26 cellular contexts compared by ENCODE assay signal in the genomic region with DNA sequence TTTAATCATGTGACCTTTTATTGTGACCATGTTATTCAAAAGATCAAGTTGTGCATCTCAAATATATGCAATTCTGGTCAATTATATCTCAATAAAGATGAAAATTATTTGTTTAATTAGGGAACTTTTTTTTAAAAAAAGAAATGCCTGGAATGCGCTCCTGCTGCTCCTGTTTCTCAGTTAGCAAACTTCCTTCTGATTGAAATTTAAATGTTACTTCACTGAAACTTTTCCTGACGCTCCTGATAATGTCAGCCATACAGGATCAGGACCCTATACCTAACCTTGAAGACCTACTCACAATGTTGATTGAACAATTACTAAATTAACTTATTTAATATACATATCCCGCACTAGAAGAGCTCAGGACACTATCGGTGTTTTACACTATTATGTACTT.
"Had no signal": no experiment of that assay in that cellular context is flagged by ENCODE, and none has a peak within 500 bp of the region (broad histone marks: within the 10 kb centered on the region; RNA-seq: fewer than 3 reads in every experiment).

No MANE protein-coding gene starts in this region.

- H3K4me3 Mint-ChIP-seq: naive thymus-derived CD4-positive, alpha-beta T cell; natural killer cell treated with Interleukin-12 subunit alpha and Interleukin-12 subunit beta and Interleukin-15 and Interleukin-18, amount 100 ng/mL, for 72 hours; stimulated activated effector memory CD8-positive, alpha-beta T cell treated with anti-CD3 and anti-CD28 coated beads, Interleukin-12 subunit alpha, Interleukin-12 subunit beta, amount 100 ng/mL, for 72 hours; stimulated activated naive CD8-positive, alpha-beta T cell treated with anti-CD3 and anti-CD28 coated beads, Interleukin-15, Interleukin-2, amounts not matched to agents 100 ng/mL and 50 ng/mL, for 24 hours had no signal

- H3K36me3 ChIP-seq: left ventricle myocardium inferior, ovary, suprapubic skin, thoracic aorta, tibial artery, upper lobe of right lung had no signal

- H3K27ac ChIP-seq: left ventricle myocardium inferior, ovary, skin epidermis, suprapubic skin, thoracic aorta, tibial artery, upper lobe of right lung had no signal

- H3K9me3 Mint-ChIP-seq: stimulated activated naive CD8-positive, alpha-beta T cell treated with anti-CD3 and anti-CD28 coated beads, Interleukin-15, Interleukin-2, amounts not matched to agents 100 ng/mL and 50 ng/mL, for 24 hours had no signal

- FAIRE-seq: urothelium cell line had no signal

- DNase-seq: hippocampal formation; islet precursor cell; left ventricle myocardium inferior; midbrain; mucosa of descending colon; naive thymus-derived CD4-positive, alpha-beta T cell; ovary; retina; right cardiac atrium; stimulated activated CD4-positive, alpha-beta T cell treated with anti-CD3 and anti-CD28 coated beads, Interleukin-12 subunit alpha, Interleukin-12 subunit beta, amount 100 ng/mL, for 4 hours; stimulated activated CD4-positive, alpha-beta T cell treated with anti-CD3 and anti-CD28 coated beads, Interleukin-15, amount 100 ng/mL, for 24 hours; stimulated activated CD4-positive, alpha-beta T cell treated with anti-CD3 and anti-CD28 coated beads, Interleukin-4, amount 100 ng/mL, for 24 hours; stimulated activated naive CD4-positive, alpha-beta T cell; tibial artery; trophoblast cell; upper lobe of right lung had no signal

- H3K4me1 ChIP-seq: left ventricle myocardium inferior, suprapubic skin, tibial artery, upper lobe of right lung had no signal

- H3K9me3 ChIP-seq: mucosa of descending colon, ovary, suprapubic skin, thoracic aorta, tibial artery, upper lobe of right lung had no signal

- H3K4me1 Mint-ChIP-seq: stimulated activated effector memory CD8-positive, alpha-beta T cell treated with anti-CD3 and anti-CD28 coated beads, Interleukin-12 subunit alpha, Interleukin-12 subunit beta, amount 100 ng/mL, for 72 hours had no signal

- ATAC-seq: mucosa of descending colon; naive thymus-derived CD4-positive, alpha-beta T cell; natural killer cell treated with Interleukin-12 subunit alpha and Interleukin-12 subunit beta and Interleukin-15 and Interleukin-18, amount 100 ng/mL, for 72 hours; right cardiac atrium; sciatic nerve; stimulated activated effector memory CD8-positive, alpha-beta T cell treated with anti-CD3 and anti-CD28 coated beads, Interleukin-12 subunit alpha, Interleukin-12 subunit beta, amount 100 ng/mL, for 72 hours; upper lobe of right lung had no signal

- H3K36me3 Mint-ChIP-seq: naive thymus-derived CD4-positive, alpha-beta T cell; natural killer cell treated with Interleukin-12 subunit alpha and Interleukin-12 subunit beta and Interleukin-15 and Interleukin-18, amount 100 ng/mL, for 72 hours; stimulated activated effector memory CD8-positive, alpha-beta T cell treated with anti-CD3 and anti-CD28 coated beads, Interleukin-12 subunit alpha, Interleukin-12 subunit beta, amount 100 ng/mL, for 72 hours had no signal

- H3K4me3 ChIP-seq: left ventricle myocardium inferior, lung, mucosa of descending colon, ovary, skin epidermis, suprapubic skin, thoracic aorta, tibial artery, upper lobe of right lung had no signal

- H3K27me3 ChIP-seq: ovary, suprapubic skin, tibial artery, upper lobe of right lung had no signal

- H3K27ac Mint-ChIP-seq: naive thymus-derived CD4-positive, alpha-beta T cell; natural killer cell treated with Interleukin-12 subunit alpha and Interleukin-12 subunit beta and Interleukin-15 and Interleukin-18, amount 100 ng/mL, for 72 hours; progenitor cell of endocrine pancreas; stimulated activated effector memory CD8-positive, alpha-beta T cell treated with anti-CD3 and anti-CD28 coated beads, Interleukin-12 subunit alpha, Interleukin-12 subunit beta, amount 100 ng/mL, for 72 hours; stimulated activated naive CD8-positive, alpha-beta T cell treated with anti-CD3 and anti-CD28 coated beads, Interleukin-15, Interleukin-2, amounts not matched to agents 100 ng/mL and 50 ng/mL, for 24 hours had no signal

- H3K27me3 Mint-ChIP-seq: naive thymus-derived CD4-positive, alpha-beta T cell; natural killer cell treated with Interleukin-12 subunit alpha and Interleukin-12 subunit beta and Interleukin-15 and Interleukin-18, amount 100 ng/mL, for 72 hours; progenitor cell of endocrine pancreas; stimulated activated naive CD8-positive, alpha-beta T cell treated with anti-CD3 and anti-CD28 coated beads, Interleukin-15, Interleukin-2, amounts not matched to agents 100 ng/mL and 50 ng/mL, for 24 hours had no signal
